In the genomic region with DNA sequence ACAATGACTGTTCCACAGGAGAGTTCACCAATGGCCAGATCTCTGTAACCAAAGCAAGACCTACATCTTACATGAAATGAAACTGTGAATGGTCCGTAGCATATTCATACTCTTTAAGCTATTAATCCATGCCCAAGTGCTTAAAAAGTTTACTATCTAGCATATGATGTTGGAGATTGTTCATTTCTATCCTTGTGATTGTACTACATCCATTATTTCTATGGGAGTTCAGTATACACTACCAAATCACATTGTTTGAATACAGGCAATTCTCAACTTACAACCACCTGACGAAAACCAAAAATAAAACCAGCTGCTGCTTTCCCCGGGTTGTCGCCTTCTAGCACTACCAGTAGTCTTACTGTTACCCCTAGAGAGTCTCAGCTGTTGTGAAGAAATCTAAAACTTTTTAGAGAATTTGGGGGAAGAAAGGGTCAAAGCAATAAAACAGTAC, we compare ENCODE assay signal across 1 cellular context.
TF ChIP-seq lines count a peak whose summit lies in the region.

No MANE protein-coding gene starts in this region.

TF ChIP-seq in GM12878, 131 proteins besides CTCF, POLR2A, EP300 and RAD21 (continued from another document and continues in another):
- TF ChIP-seq, protein P1, sequence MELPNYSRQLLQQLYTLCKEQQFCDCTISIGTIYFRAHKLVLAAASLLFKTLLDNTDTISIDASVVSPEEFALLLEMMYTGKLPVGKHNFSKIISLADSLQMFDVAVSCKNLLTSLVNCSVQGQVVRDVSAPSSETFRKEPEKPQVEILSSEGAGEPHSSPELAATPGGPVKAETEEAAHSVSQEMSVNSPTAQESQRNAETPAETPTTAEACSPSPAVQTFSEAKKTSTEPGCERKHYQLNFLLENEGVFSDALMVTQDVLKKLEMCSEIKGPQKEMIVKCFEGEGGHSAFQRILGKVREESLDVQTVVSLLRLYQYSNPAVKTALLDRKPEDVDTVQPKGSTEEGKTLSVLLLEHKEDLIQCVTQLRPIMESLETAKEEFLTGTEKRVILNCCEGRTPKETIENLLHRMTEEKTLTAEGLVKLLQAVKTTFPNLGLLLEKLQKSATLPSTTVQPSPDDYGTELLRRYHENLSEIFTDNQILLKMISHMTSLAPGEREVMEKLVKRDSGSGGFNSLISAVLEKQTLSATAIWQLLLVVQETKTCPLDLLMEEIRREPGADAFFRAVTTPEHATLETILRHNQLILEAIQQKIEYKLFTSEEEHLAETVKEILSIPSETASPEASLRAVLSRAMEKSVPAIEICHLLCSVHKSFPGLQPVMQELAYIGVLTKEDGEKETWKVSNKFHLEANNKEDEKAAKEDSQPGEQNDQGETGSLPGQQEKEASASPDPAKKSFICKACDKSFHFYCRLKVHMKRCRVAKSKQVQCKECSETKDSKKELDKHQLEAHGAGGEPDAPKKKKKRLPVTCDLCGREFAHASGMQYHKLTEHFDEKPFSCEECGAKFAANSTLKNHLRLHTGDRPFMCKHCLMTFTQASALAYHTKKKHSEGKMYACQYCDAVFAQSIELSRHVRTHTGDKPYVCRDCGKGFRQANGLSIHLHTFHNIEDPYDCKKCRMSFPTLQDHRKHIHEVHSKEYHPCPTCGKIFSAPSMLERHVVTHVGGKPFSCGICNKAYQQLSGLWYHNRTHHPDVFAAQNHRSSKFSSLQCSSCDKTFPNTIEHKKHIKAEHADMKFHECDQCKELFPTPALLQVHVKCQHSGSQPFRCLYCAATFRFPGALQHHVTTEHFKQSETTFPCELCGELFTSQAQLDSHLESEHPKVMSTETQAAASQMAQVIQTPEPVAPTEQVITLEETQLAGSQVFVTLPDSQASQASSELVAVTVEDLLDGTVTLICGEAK (IDR thresholded peaks at IDR 0.05; ENCODE audit: borderline replicate concordance), result peak; percentile 18; the same call in 1 of the 2 replicates
- TF ChIP-seq ZBTB33 (IDR thresholded peaks at IDR 0.05) (no peak), WRNIP1 (IDR thresholded peaks at IDR 0.05; ENCODE audit: borderline replicate concordance, low read depth, low read length) (no peak), SMC3 (IDR thresholded peaks at IDR 0.05; ENCODE audit: borderline replicate concordance, low read length) (no peak), POLR2AphosphoS2 (IDR thresholded peaks at IDR 0.05; ENCODE audit: low read depth, low read length) (no peak), ATF7 (IDR thresholded peaks at IDR 0.05; ENCODE audit: low read depth) (0 out of 2 replicates have a peak, but pooled peaks have one; percentile 20), SRF (IDR thresholded peaks at IDR 0.05; ENCODE audit: low read depth in 2 of 2, low read length in 2 of 2) (no peak), SIX5 (IDR thresholded peaks at IDR 0.05; ENCODE audit: low read depth, low read length, severe bottlenecking) (no peak), TARDBP (IDR thresholded peaks at IDR 0.05; ENCODE audit: borderline replicate concordance) (no peak), SREBF2 (IDR thresholded peaks at IDR 0.05; ENCODE audit: low read length) (no peak), GATAD2B (conservative IDR thresholded peaks at IDR 0.05; ENCODE audit: low read depth) (no peak), MYB (IDR thresholded peaks at IDR 0.05; ENCODE audit: borderline replicate concordance, low read depth, low read length) (no peak), NR2F1 (conservative IDR thresholded peaks at IDR 0.05) (no peak), HDAC2 (IDR thresholded peaks at IDR 0.05) (no peak), GABPA (IDR thresholded peaks at IDR 0.05; ENCODE audit: low read depth) (no peak), RCOR1 (conservative IDR thresholded peaks at IDR 0.05; ENCODE audit: low read depth, low read length) (no peak), LARP7 (IDR thresholded peaks at IDR 0.05) (no peak), CREM (IDR thresholded peaks at IDR 0.05; ENCODE audit: low read depth) (no peak), NBN (IDR thresholded peaks at IDR 0.05) (peak; percentile 52), NFXL1 (IDR thresholded peaks at IDR 0.05; ENCODE audit: borderline replicate concordance) (no peak), NFIC (IDR thresholded peaks at IDR 0.05; ENCODE audit: low read depth, low read length) (peak; percentile 49; the same call in 1 of the 2 replicates), TBL1XR1 (IDR thresholded peaks at IDR 0.05; ENCODE audit: low read depth, low read length) (no peak), IKZF2 (IDR thresholded peaks at IDR 0.05) (0 out of 4 replicates have a peak, but pooled peaks of 1 of the 2 experiments have one; percentile 28), IKZF1 (conservative IDR thresholded peaks at IDR 0.05) (0 out of 2 replicates have a peak, but pooled peaks have one; percentile 8), CEBPZ (IDR thresholded peaks at IDR 0.05; ENCODE audit: low read depth, low read length) (no peak), ATF2 (IDR thresholded peaks at IDR 0.05; ENCODE audit: low read length) (0 out of 2 replicates have a peak, but pooled peaks have one; percentile 39), SP1 (IDR thresholded peaks at IDR 0.05; ENCODE audit: low read depth, low read length) (no peak), EGR1 (IDR thresholded peaks at IDR 0.05; ENCODE audit: borderline replicate concordance in 1 of 2, low read depth in 2 of 2, low read length in 2 of 2) (no peak), CHD1 (IDR thresholded peaks at IDR 0.05; ENCODE audit: low read depth, low read length) (no peak)
- TF ChIP-seq, protein P2, sequence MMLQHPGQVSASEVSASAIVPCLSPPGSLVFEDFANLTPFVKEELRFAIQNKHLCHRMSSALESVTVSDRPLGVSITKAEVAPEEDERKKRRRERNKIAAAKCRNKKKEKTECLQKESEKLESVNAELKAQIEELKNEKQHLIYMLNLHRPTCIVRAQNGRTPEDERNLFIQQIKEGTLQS (IDR thresholded peaks at IDR 0.05; ENCODE audit: borderline replicate concordance, extremely low read depth, low read depth, low read length), result no peak
- TF ChIP-seq, protein P3, sequence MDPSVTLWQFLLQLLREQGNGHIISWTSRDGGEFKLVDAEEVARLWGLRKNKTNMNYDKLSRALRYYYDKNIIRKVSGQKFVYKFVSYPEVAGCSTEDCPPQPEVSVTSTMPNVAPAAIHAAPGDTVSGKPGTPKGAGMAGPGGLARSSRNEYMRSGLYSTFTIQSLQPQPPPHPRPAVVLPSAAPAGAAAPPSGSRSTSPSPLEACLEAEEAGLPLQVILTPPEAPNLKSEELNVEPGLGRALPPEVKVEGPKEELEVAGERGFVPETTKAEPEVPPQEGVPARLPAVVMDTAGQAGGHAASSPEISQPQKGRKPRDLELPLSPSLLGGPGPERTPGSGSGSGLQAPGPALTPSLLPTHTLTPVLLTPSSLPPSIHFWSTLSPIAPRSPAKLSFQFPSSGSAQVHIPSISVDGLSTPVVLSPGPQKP (IDR thresholded peaks at IDR 0.05; ENCODE audit: low read depth, low read length), result no peak
- TF ChIP-seq, protein P4, sequence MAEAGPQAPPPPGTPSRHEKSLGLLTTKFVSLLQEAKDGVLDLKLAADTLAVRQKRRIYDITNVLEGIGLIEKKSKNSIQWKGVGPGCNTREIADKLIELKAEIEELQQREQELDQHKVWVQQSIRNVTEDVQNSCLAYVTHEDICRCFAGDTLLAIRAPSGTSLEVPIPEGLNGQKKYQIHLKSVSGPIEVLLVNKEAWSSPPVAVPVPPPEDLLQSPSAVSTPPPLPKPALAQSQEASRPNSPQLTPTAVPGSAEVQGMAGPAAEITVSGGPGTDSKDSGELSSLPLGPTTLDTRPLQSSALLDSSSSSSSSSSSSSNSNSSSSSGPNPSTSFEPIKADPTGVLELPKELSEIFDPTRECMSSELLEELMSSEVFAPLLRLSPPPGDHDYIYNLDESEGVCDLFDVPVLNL (IDR thresholded peaks at IDR 0.05; ENCODE audit: low read depth, low read length), result no peak
- TF ChIP-seq, protein P5, sequence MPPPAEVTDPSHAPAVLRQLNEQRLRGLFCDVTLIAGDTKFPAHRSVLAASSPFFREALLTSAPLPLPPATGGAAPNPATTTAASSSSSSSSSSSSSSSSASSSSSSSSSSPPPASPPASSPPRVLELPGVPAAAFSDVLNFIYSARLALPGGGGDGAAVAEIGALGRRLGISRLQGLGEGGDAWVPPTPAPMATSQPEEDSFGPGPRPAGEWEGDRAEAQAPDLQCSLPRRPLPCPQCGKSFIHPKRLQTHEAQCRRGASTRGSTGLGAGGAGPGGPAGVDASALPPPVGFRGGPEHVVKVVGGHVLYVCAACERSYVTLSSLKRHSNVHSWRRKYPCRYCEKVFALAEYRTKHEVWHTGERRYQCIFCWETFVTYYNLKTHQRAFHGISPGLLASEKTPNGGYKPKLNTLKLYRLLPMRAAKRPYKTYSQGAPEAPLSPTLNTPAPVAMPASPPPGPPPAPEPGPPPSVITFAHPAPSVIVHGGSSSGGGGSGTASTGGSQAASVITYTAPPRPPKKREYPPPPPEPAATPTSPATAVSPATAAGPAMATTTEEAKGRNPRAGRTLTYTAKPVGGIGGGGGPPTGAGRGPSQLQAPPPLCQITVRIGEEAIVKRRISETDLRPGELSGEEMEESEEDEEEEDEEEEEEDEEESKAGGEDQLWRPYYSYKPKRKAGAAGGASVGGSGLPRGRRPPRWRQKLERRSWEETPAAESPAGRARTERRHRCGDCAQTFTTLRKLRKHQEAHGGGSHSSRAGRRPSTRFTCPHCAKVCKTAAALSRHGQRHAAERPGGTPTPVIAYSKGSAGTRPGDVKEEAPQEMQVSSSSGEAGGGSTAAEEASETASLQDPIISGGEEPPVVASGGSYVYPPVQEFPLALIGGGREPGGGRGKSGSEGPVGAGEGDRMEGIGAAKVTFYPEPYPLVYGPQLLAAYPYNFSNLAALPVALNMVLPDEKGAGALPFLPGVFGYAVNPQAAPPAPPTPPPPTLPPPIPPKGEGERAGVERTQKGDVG (CRISPR knock-in tag; IDR thresholded peaks at IDR 0.05), result no peak
